17 cellular contexts compared by ENCODE assay signal in the genomic region with DNA sequence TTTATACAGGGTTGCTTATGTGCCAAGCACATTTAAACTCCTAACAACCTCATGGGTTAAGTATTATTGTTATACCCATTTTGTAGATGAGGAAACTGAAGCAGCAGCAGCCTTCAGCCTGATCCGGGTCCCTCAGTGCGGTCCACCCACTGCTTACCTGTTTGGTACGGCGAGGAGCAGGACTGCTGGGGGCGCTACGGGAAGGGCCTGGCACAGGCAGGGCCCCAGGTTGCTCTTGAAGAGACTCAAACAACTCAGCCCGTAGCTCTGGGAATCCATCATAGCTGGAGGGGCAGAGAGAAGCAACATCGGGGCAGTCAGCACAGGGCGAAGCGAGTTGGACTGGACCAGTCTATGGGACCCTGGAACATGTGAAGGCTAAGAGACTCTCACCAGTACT. TPM values are rescaled to one million over a fixed set of nuclear protein-coding genes. Genes with fewer than 3 reads are reported as not detected.
DNase-seq lines count a peak whose midpoint lies in the region; ATAC-seq, FAIRE-seq and TF ChIP-seq lines count a peak whose summit lies in the region.
"Had no signal": no experiment of that assay in that cellular context is flagged by ENCODE, and none has a peak within 500 bp of the region (broad histone marks: within the 10 kb centered on the region; RNA-seq: fewer than 3 reads in every experiment).

No MANE protein-coding gene starts in this region.

- H3K4me3 ChIP-seq in HepG2 (replicated peaks in 1 of 3; ENCODE audit: insufficient read depth in 1 of 3, low read depth in 2 of 3, low read length in 3 of 3) = no peak overlapping the region
- H3K4me3 ChIP-seq: A549, HAP-1 had no signal

- no peak overlapping the region for H3K4me2 ChIP-seq in HepG2 (ENCODE audit: low read depth, low read length)
- H3K4me2 ChIP-seq: A549 had no signal

- TF ChIP-seq POLR2A in HepG2 (IDR thresholded peaks at IDR 0.05; ENCODE audit: insufficient read depth in 1 of 2, low read depth in 2 of 2, low read length in 2 of 2) = no peak

- in situ Hi-C loops in HepG2 (cut with HindIII; ENCODE audit: extremely low pct_ligation_motif_present, low pct_unique_long_range_greater_than_20kb) = no loop called here

- TF ChIP-seq CTCF in HepG2 (CRISPR knock-in tag; IDR thresholded peaks at IDR 0.05) = no peak

- ATAC-seq in T-helper 17 cell (no peak), HepG2 (no peak), sciatic nerve (no peak)
- ATAC-seq in stimulated activated effector memory CD8-positive, alpha-beta T cell treated with anti-CD3 and anti-CD28 coated beads, Interleukin-12 subunit alpha, Interleukin-12 subunit beta, amount 100 ng/mL, for 72 hours = no peak
- ATAC-seq: A549; CD8-positive, alpha-beta T cell had no signal

- TF ChIP-seq EP300 in HepG2 (IDR thresholded peaks at IDR 0.05; ENCODE audit: low read depth in 2 of 2, low read length in 2 of 2) (no peak), HepG2 (CRISPR knock-in tag; IDR thresholded peaks at IDR 0.05; ENCODE audit: borderline replicate concordance) (no peak)

- H3K36me3 ChIP-seq in HepG2 (replicated peaks in 1 of 2; ENCODE audit: control insufficient read depth in 1 of 2, insufficient read depth in 2 of 2, low read length in 2 of 2) = peaks cover 25 to 62% of the 10 kb centered on the region in 2 experiments

- BruUV-seq in HepG2 (replicated peaks; lab: Mats Ljungman, UMichigan) = no TSS peak

- H3K9me3 Mint-ChIP-seq in IgD-negative memory B cell = no peaks in the 10 kb centered on the region
- no peaks in the 10 kb centered on the region for H3K9me3 Mint-ChIP-seq in stimulated activated effector memory CD8-positive, alpha-beta T cell treated with anti-CD3 and anti-CD28 coated beads, Interleukin-12 subunit alpha, Interleukin-12 subunit beta, amount 100 ng/mL, for 72 hours
- H3K9me3 Mint-ChIP-seq: CD14-positive monocyte; CD8-positive, alpha-beta T cell had no signal

- H3K9me3 ChIP-seq in T-helper 17 cell (ENCODE audit: control insufficient read depth, low read length, poor library complexity, severe bottlenecking) (no peaks in the 10 kb centered on the region), HepG2 (ENCODE audit: low read length) (no peaks in the 10 kb centered on the region)
- H3K9me3 ChIP-seq: A549, Caco-2, HAP-1 had no signal

- intact Hi-C loops in HepG2 (cut with micrococcal nuclease; ENCODE audit: unreplicated experiment) = no loop called here
- intact Hi-C loops in sciatic nerve (cut with DNase I) = no loop called here

- H3K27ac ChIP-seq in HepG2 (ENCODE audit: extremely low read length, insufficient read depth, low read length) = no peak overlapping the region
- H3K27ac ChIP-seq: A549 had no signal

- no peaks in the 10 kb centered on the region for H3K27me3 Mint-ChIP-seq in IgD-negative memory B cell
- no peaks in the 10 kb centered on the region for H3K27me3 Mint-ChIP-seq in T-helper 17 cell

- 100% methylated on average over 6 of the region's 10 CpGs for WGBS in HepG2 (ENCODE audit: low lambda C conversion rate)

- CTCF ChIA-PET in HepG2 (lab: Yijun Ruan, JAX; ENCODE audit: low intra/inter-chr PET ratio, low total read pairs) = no interaction called here

- no peaks in the 10 kb centered on the region for H3K4me1 ChIP-seq in HepG2 (ENCODE audit: insufficient read depth, low read length)
- H3K4me1 ChIP-seq: A549, Caco-2, HAP-1 had no signal

- H3K27ac Mint-ChIP-seq in IgD-negative memory B cell (peak overlapping the region in 2 of 3 donors; percentile 23 to 64), T-helper 17 cell (peak overlapping the region; percentile 49)
- peak overlapping the region; percentile 48 for H3K27ac Mint-ChIP-seq in stimulated activated effector memory CD8-positive, alpha-beta T cell treated with anti-CD3 and anti-CD28 coated beads, Interleukin-12 subunit alpha, Interleukin-12 subunit beta, amount 100 ng/mL, for 72 hours
- H3K27ac Mint-ChIP-seq: CD8-positive, alpha-beta T cell had no signal

- no peaks in the 10 kb centered on the region for H4K20me1 ChIP-seq in HepG2 (ENCODE audit: insufficient read depth, low read length)

- H3K4me1 Mint-ChIP-seq in IgD-negative memory B cell (peaks cover 6 to 9% (median 8%) of the 10 kb centered on the region in 3 donors), T-helper 17 cell (peaks cover 15% of the 10 kb centered on the region)
- H3K4me1 Mint-ChIP-seq in stimulated activated effector memory CD8-positive, alpha-beta T cell treated with anti-CD3 and anti-CD28 coated beads, Interleukin-12 subunit alpha, Interleukin-12 subunit beta, amount 100 ng/mL, for 72 hours = peaks cover 39% of the 10 kb centered on the region

- H3K36me3 Mint-ChIP-seq in IgD-negative memory B cell = peaks cover 3% of the 10 kb centered on the region
- H3K36me3 Mint-ChIP-seq in T-helper 17 cell (ENCODE audit: low read depth) = peaks cover 8% of the 10 kb centered on the region
- peaks cover 96% of the 10 kb centered on the region for H3K36me3 Mint-ChIP-seq in stimulated activated effector memory CD8-positive, alpha-beta T cell treated with anti-CD3 and anti-CD28 coated beads, Interleukin-12 subunit alpha, Interleukin-12 subunit beta, amount 100 ng/mL, for 72 hours

- DNase-seq in T-helper 17 cell = no peak
- no peak for DNase-seq in HepG2 (ENCODE audit: low spot score)
- DNase-seq in stimulated activated effector memory CD8-positive, alpha-beta T cell treated with anti-CD3 and anti-CD28 coated beads, Interleukin-12 subunit alpha, Interleukin-12 subunit beta, amount 100 ng/mL, for 72 hours (ENCODE audit: low spot score in 2 of 2) = no peak
- DNase-seq in NOMO-1 (lab: John Stamatoyannopoulos, UW; ENCODE audit: unreplicated experiment in 2 of 2) = no peak
- no peak for DNase-seq in AG20443 (ENCODE audit: low spot score)
- no peak for DNase-seq in sciatic nerve (ENCODE audit: low spot score)
- DNase-seq: Caco-2; CD8-positive, alpha-beta T cell; DND-41; GDM1 had no signal

- no peaks in the 10 kb centered on the region for H3K79me2 ChIP-seq in HepG2 (ENCODE audit: insufficient read depth, low read length)

- H3K4me3 Mint-ChIP-seq in IgD-negative memory B cell (peak overlapping the region in 1 of 4 donors; percentile 45), T-helper 17 cell (no peak overlapping the region)
- no peak overlapping the region for H3K4me3 Mint-ChIP-seq in stimulated activated effector memory CD8-positive, alpha-beta T cell treated with anti-CD3 and anti-CD28 coated beads, Interleukin-12 subunit alpha, Interleukin-12 subunit beta, amount 100 ng/mL, for 72 hours
- H3K4me3 Mint-ChIP-seq: CD14-positive monocyte; CD8-positive, alpha-beta T cell had no signal

- no peak overlapping the region for H2AFZ ChIP-seq in HepG2 (ENCODE audit: low read length)

- H3K27me3 ChIP-seq in HepG2 (ENCODE audit: control insufficient read depth in 1 of 2, insufficient read depth in 2 of 2, low read length in 2 of 2) = no peaks in the 10 kb centered on the region

- no peak for FAIRE-seq in HepG2 (lab: Jason Lieb, UNC)
- FAIRE-seq: A549, GM12892, H1, HTR-8/SVneo had no signal

- TF ChIP-seq RAD21 in HepG2 (CRISPR knock-in tag; IDR thresholded peaks at IDR 0.05) = no peak

- no peak overlapping the region for H3K9ac ChIP-seq in HepG2 (ENCODE audit: insufficient read depth, low read depth, low read length)

- POLR2A ChIA-PET in HepG2 (lab: Yijun Ruan, JAX) = no interaction called here

RNA-seq across cellular contexts. Expression of gene DENND4B, which starts 9.2 kb away (rescaled TPM):
- polyA plus RNA-seq in IgD-negative memory B cell (36.3 TPM), HepG2 (2011; rRNA removed) (20.3 and 24.3 TPM in 2 replicates)
- total RNA-seq in T-helper 17 cell (100 to 1,000 TPM; 120 to 157 TPM), HepG2 (2016; rRNA removed; fragmentation: Illumina TruSeq; extraction: Trizol) (8.7 and 15.1 TPM in 2 replicates), sciatic nerve (78.9 TPM)
- total RNA-seq in HepG2 (2016; cell fraction: cytosol; rRNA removed; fragmentation: Illumina TruSeq; extraction: Trizol; ENCODE audit: low read depth) = 9.7 and 9.9 TPM in 2 replicates
- 7.7 and 18.1 TPM in 2 replicates for total RNA-seq in HepG2 (2016; cell fraction: insoluble cytoplasmic fraction; rRNA removed; fragmentation: Illumina TruSeq; extraction: Trizol)
- 7.2 and 8.2 TPM in 2 replicates for total RNA-seq in HepG2 (2016; cell fraction: membrane; rRNA removed; fragmentation: Illumina TruSeq; extraction: Trizol)
- total RNA-seq in HepG2 (2016; cell fraction: nucleus; rRNA removed; fragmentation: Illumina TruSeq; extraction: Trizol) = 23.7 and 25.9 TPM in 2 replicates
- 6.5 and 10.3 TPM in 2 replicates for polyA plus RNA-seq in HepG2 (2011; cell fraction: cytosol; rRNA removed)
- 178 and 239 TPM in 2 replicates for polyA plus RNA-seq in HepG2 (2011; cell fraction: nucleus; rRNA removed)
- polyA plus RNA-seq in HepG2 (2012) = 17.2 and 21.8 TPM in 2 replicates
- polyA plus RNA-seq in HepG2 (2016; cell fraction: cytosol; fragmentation: Illumina TruSeq; extraction: Trizol; ENCODE audit: low read depth) = 1.4 and 1.6 TPM in 2 replicates
- polyA plus RNA-seq in HepG2 (2016; cell fraction: insoluble cytoplasmic fraction; fragmentation: Illumina TruSeq; extraction: Trizol; ENCODE audit: low read depth) = 10.3 and 15.7 TPM in 2 replicates
- polyA plus RNA-seq in HepG2 (2016; cell fraction: membrane; fragmentation: Illumina TruSeq; extraction: Trizol; ENCODE audit: low read depth) = 4.1 and 5.2 TPM in 2 replicates
- 75.3 and 79.3 TPM in 2 replicates for polyA plus RNA-seq in HepG2 (2016; cell fraction: nucleus; fragmentation: Illumina TruSeq; extraction: Trizol; ENCODE audit: insufficient read depth, low read depth)
- polyA minus RNA-seq in HepG2 (2011; rRNA and poly(A)+ RNA removed; ENCODE audit: low replicate concordance) = 60.1 and 65.7 TPM in 2 replicates
- 7.4 and 8.5 TPM in 2 replicates for polyA minus RNA-seq in HepG2 (2011; cell fraction: cytosol; rRNA and poly(A)+ RNA removed)
- 66.1 and 70.7 TPM in 2 replicates for polyA minus RNA-seq in HepG2 (2011; cell fraction: nucleus; rRNA and poly(A)+ RNA removed)

RNA-seq across cellular contexts. Expression of gene GATAD2B, which starts 14.6 kb away (rescaled TPM):
- polyA plus RNA-seq in IgD-negative memory B cell = 4.6 TPM
- total RNA-seq in T-helper 17 cell = 10 to 100 TPM; 63.3 to 72.9 TPM
- 3.2 and 5.3 TPM in 2 replicates for total RNA-seq in HepG2 (2016; rRNA removed; fragmentation: Illumina TruSeq; extraction: Trizol)
- total RNA-seq in HepG2 (2016; cell fraction: cytosol; rRNA removed; fragmentation: Illumina TruSeq; extraction: Trizol; ENCODE audit: low read depth) = 2.7 and 3.0 TPM in 2 replicates
- 2.9 and 4.8 TPM in 2 replicates for total RNA-seq in HepG2 (2016; cell fraction: insoluble cytoplasmic fraction; rRNA removed; fragmentation: Illumina TruSeq; extraction: Trizol)
- total RNA-seq in HepG2 (2016; cell fraction: membrane; rRNA removed; fragmentation: Illumina TruSeq; extraction: Trizol) = 2.6 and 2.9 TPM in 2 replicates
- total RNA-seq in HepG2 (2016; cell fraction: nucleus; rRNA removed; fragmentation: Illumina TruSeq; extraction: Trizol) = 5.6 and 7.4 TPM in 2 replicates
- 5.1 and 5.2 TPM in 2 replicates for polyA plus RNA-seq in HepG2 (2011; rRNA removed)
- 2.3 and 2.4 TPM in 2 replicates for polyA plus RNA-seq in HepG2 (2011; cell fraction: cytosol; rRNA removed)
- 6.7 and 6.9 TPM in 2 replicates for polyA plus RNA-seq in HepG2 (2011; cell fraction: nucleus; rRNA removed)
- 5.4 and 5.6 TPM in 2 replicates for polyA plus RNA-seq in HepG2 (2012)
- polyA plus RNA-seq in HepG2 (2016; cell fraction: cytosol; fragmentation: Illumina TruSeq; extraction: Trizol; ENCODE audit: low read depth) = 0.17 TPM in 2 replicates
- polyA plus RNA-seq in HepG2 (2016; cell fraction: insoluble cytoplasmic fraction; fragmentation: Illumina TruSeq; extraction: Trizol; ENCODE audit: low read depth) = 4.0 and 4.9 TPM in 2 replicates
- polyA plus RNA-seq in HepG2 (2016; cell fraction: membrane; fragmentation: Illumina TruSeq; extraction: Trizol; ENCODE audit: low read depth) = 0.62 and 0.83 TPM in 2 replicates
- polyA plus RNA-seq in HepG2 (2016; cell fraction: nucleus; fragmentation: Illumina TruSeq; extraction: Trizol; ENCODE audit: insufficient read depth, low read depth) = 7.9 and 9.9 TPM in 2 replicates
- 8.7 and 32.1 TPM in 2 replicates for polyA minus RNA-seq in HepG2 (2011; rRNA and poly(A)+ RNA removed; ENCODE audit: low replicate concordance)
- polyA minus RNA-seq in HepG2 (2011; cell fraction: cytosol; rRNA and poly(A)+ RNA removed) = 8.6 and 11.1 TPM in 2 replicates
- 7.9 and 9.0 TPM in 2 replicates for polyA minus RNA-seq in HepG2 (2011; cell fraction: nucleus; rRNA and poly(A)+ RNA removed)
- total RNA-seq in sciatic nerve = 59.6 TPM

RNA-seq across cellular contexts. Expression of gene CRTC2, which starts 21.1 kb away (rescaled TPM):
- polyA plus RNA-seq in IgD-negative memory B cell (57.2 TPM), HepG2 (2011; rRNA removed) (24.2 and 26.7 TPM in 2 replicates)
- total RNA-seq in T-helper 17 cell (100 to 1,000 TPM; 133 to 151 TPM), HepG2 (2016; rRNA removed; fragmentation: Illumina TruSeq; extraction: Trizol) (4.0 and 6.1 TPM in 2 replicates), sciatic nerve (58.1 TPM)
- total RNA-seq in HepG2 (2016; cell fraction: cytosol; rRNA removed; fragmentation: Illumina TruSeq; extraction: Trizol; ENCODE audit: low read depth) = 3.0 and 4.2 TPM in 2 replicates
- total RNA-seq in HepG2 (2016; cell fraction: insoluble cytoplasmic fraction; rRNA removed; fragmentation: Illumina TruSeq; extraction: Trizol) = 3.1 and 5.5 TPM in 2 replicates
- total RNA-seq in HepG2 (2016; cell fraction: membrane; rRNA removed; fragmentation: Illumina TruSeq; extraction: Trizol) = 5.2 and 6.7 TPM in 2 replicates
- 7.2 and 9.2 TPM in 2 replicates for total RNA-seq in HepG2 (2016; cell fraction: nucleus; rRNA removed; fragmentation: Illumina TruSeq; extraction: Trizol)
- 10.1 and 12.6 TPM in 2 replicates for polyA plus RNA-seq in HepG2 (2011; cell fraction: cytosol; rRNA removed)
- polyA plus RNA-seq in HepG2 (2011; cell fraction: nucleus; rRNA removed) = 47.3 and 47.5 TPM in 2 replicates
- 14.5 and 18.4 TPM in 2 replicates for polyA plus RNA-seq in HepG2 (2012)
- polyA plus RNA-seq in HepG2 (2016; cell fraction: cytosol; fragmentation: Illumina TruSeq; extraction: Trizol; ENCODE audit: low read depth) = 4.5 and 4.8 TPM in 2 replicates
- polyA plus RNA-seq in HepG2 (2016; cell fraction: insoluble cytoplasmic fraction; fragmentation: Illumina TruSeq; extraction: Trizol; ENCODE audit: low read depth) = 9.2 and 10.0 TPM in 2 replicates
- polyA plus RNA-seq in HepG2 (2016; cell fraction: membrane; fragmentation: Illumina TruSeq; extraction: Trizol; ENCODE audit: low read depth) = 9.6 and 10.4 TPM in 2 replicates
- 37.9 and 40.4 TPM in 2 replicates for polyA plus RNA-seq in HepG2 (2016; cell fraction: nucleus; fragmentation: Illumina TruSeq; extraction: Trizol; ENCODE audit: insufficient read depth, low read depth)
- 40.4 and 54.2 TPM in 2 replicates for polyA minus RNA-seq in HepG2 (2011; rRNA and poly(A)+ RNA removed; ENCODE audit: low replicate concordance)
- polyA minus RNA-seq in HepG2 (2011; cell fraction: cytosol; rRNA and poly(A)+ RNA removed) = 9.1 and 10.3 TPM in 2 replicates
- 20.5 and 25.0 TPM in 2 replicates for polyA minus RNA-seq in HepG2 (2011; cell fraction: nucleus; rRNA and poly(A)+ RNA removed)

RNA-seq across cellular contexts. Expression of gene SLC39A1, which starts 26.0 kb away (rescaled TPM):
- 52.0 TPM for polyA plus RNA-seq in IgD-negative memory B cell
- total RNA-seq in T-helper 17 cell = 10 to 100 TPM; 14.1 to 16.4 TPM
- 47.5 and 78.4 TPM in 2 replicates for total RNA-seq in HepG2 (2016; rRNA removed; fragmentation: Illumina TruSeq; extraction: Trizol)
- total RNA-seq in HepG2 (2016; cell fraction: cytosol; rRNA removed; fragmentation: Illumina TruSeq; extraction: Trizol; ENCODE audit: low read depth) = 18.4 and 21.0 TPM in 2 replicates
- 44.8 and 83.0 TPM in 2 replicates for total RNA-seq in HepG2 (2016; cell fraction: insoluble cytoplasmic fraction; rRNA removed; fragmentation: Illumina TruSeq; extraction: Trizol)
- 48.8 and 53.3 TPM in 2 replicates for total RNA-seq in HepG2 (2016; cell fraction: membrane; rRNA removed; fragmentation: Illumina TruSeq; extraction: Trizol)
- total RNA-seq in HepG2 (2016; cell fraction: nucleus; rRNA removed; fragmentation: Illumina TruSeq; extraction: Trizol) = 62.5 and 68.3 TPM in 2 replicates
- 71.2 and 80.5 TPM in 2 replicates for polyA plus RNA-seq in HepG2 (2011; rRNA removed)
- polyA plus RNA-seq in HepG2 (2011; cell fraction: cytosol; rRNA removed) = 85.8 and 89.3 TPM in 2 replicates
- 45.4 and 53.1 TPM in 2 replicates for polyA plus RNA-seq in HepG2 (2011; cell fraction: nucleus; rRNA removed)
- 45.9 and 65.4 TPM in 2 replicates for polyA plus RNA-seq in HepG2 (2012)
- polyA plus RNA-seq in HepG2 (2016; cell fraction: cytosol; fragmentation: Illumina TruSeq; extraction: Trizol; ENCODE audit: low read depth) = 17.5 and 20.5 TPM in 2 replicates
- polyA plus RNA-seq in HepG2 (2016; cell fraction: insoluble cytoplasmic fraction; fragmentation: Illumina TruSeq; extraction: Trizol; ENCODE audit: low read depth) = 42.6 and 45.0 TPM in 2 replicates
- polyA plus RNA-seq in HepG2 (2016; cell fraction: membrane; fragmentation: Illumina TruSeq; extraction: Trizol; ENCODE audit: low read depth) = 36.5 and 40.5 TPM in 2 replicates
- 87.4 and 101 TPM in 2 replicates for polyA plus RNA-seq in HepG2 (2016; cell fraction: nucleus; fragmentation: Illumina TruSeq; extraction: Trizol; ENCODE audit: insufficient read depth, low read depth)
- polyA minus RNA-seq in HepG2 (2011; rRNA and poly(A)+ RNA removed; ENCODE audit: low replicate concordance) = 112 and 159 TPM in 2 replicates
- 38.9 and 39.9 TPM in 2 replicates for polyA minus RNA-seq in HepG2 (2011; cell fraction: cytosol; rRNA and poly(A)+ RNA removed)
- polyA minus RNA-seq in HepG2 (2011; cell fraction: nucleus; rRNA and poly(A)+ RNA removed) = 14.5 and 19.6 TPM in 2 replicates
- 73.9 TPM for total RNA-seq in sciatic nerve

RNA-seq across cellular contexts. Expression of gene CREB3L4, which starts 30.4 kb away (rescaled TPM):
- 6.5 TPM for polyA plus RNA-seq in IgD-negative memory B cell
- total RNA-seq in T-helper 17 cell = 1 to 10 TPM; 4.5 to 6.0 TPM
- 7.8 and 9.9 TPM in 2 replicates for total RNA-seq in HepG2 (2016; rRNA removed; fragmentation: Illumina TruSeq; extraction: Trizol)
- 2.6 and 3.2 TPM in 2 replicates for total RNA-seq in HepG2 (2016; cell fraction: cytosol; rRNA removed; fragmentation: Illumina TruSeq; extraction: Trizol; ENCODE audit: low read depth)
- total RNA-seq in HepG2 (2016; cell fraction: insoluble cytoplasmic fraction; rRNA removed; fragmentation: Illumina TruSeq; extraction: Trizol) = 8.3 and 10.7 TPM in 2 replicates
- 6.5 and 7.8 TPM in 2 replicates for total RNA-seq in HepG2 (2016; cell fraction: membrane; rRNA removed; fragmentation: Illumina TruSeq; extraction: Trizol)
- total RNA-seq in HepG2 (2016; cell fraction: nucleus; rRNA removed; fragmentation: Illumina TruSeq; extraction: Trizol) = 8.4 and 9.8 TPM in 2 replicates
- 17.4 and 18.7 TPM in 2 replicates for polyA plus RNA-seq in HepG2 (2011; rRNA removed)
- 13.1 and 18.4 TPM in 2 replicates for polyA plus RNA-seq in HepG2 (2011; cell fraction: cytosol; rRNA removed)
- polyA plus RNA-seq in HepG2 (2011; cell fraction: nucleus; rRNA removed) = 36.4 and 41.3 TPM in 2 replicates
- polyA plus RNA-seq in HepG2 (2012) = 9.7 and 10.7 TPM in 2 replicates
- 2.0 and 2.6 TPM in 2 replicates for polyA plus RNA-seq in HepG2 (2016; cell fraction: cytosol; fragmentation: Illumina TruSeq; extraction: Trizol; ENCODE audit: low read depth)
- polyA plus RNA-seq in HepG2 (2016; cell fraction: insoluble cytoplasmic fraction; fragmentation: Illumina TruSeq; extraction: Trizol; ENCODE audit: low read depth) = 8.4 and 10.9 TPM in 2 replicates
- polyA plus RNA-seq in HepG2 (2016; cell fraction: membrane; fragmentation: Illumina TruSeq; extraction: Trizol; ENCODE audit: low read depth) = 4.1 and 6.4 TPM in 2 replicates
- polyA plus RNA-seq in HepG2 (2016; cell fraction: nucleus; fragmentation: Illumina TruSeq; extraction: Trizol; ENCODE audit: insufficient read depth, low read depth) = 15.7 and 16.0 TPM in 2 replicates
- polyA minus RNA-seq in HepG2 (2011; rRNA and poly(A)+ RNA removed; ENCODE audit: low replicate concordance) = 22.4 and 31.3 TPM in 2 replicates
- 5.7 and 9.4 TPM in 2 replicates for polyA minus RNA-seq in HepG2 (2011; cell fraction: cytosol; rRNA and poly(A)+ RNA removed)
- polyA minus RNA-seq in HepG2 (2011; cell fraction: nucleus; rRNA and poly(A)+ RNA removed) = 10.2 and 12.7 TPM in 2 replicates
- total RNA-seq in sciatic nerve = 11.8 TPM
